Comparison of ENCODE assay signal across 8 cellular contexts in the genomic region with DNA sequence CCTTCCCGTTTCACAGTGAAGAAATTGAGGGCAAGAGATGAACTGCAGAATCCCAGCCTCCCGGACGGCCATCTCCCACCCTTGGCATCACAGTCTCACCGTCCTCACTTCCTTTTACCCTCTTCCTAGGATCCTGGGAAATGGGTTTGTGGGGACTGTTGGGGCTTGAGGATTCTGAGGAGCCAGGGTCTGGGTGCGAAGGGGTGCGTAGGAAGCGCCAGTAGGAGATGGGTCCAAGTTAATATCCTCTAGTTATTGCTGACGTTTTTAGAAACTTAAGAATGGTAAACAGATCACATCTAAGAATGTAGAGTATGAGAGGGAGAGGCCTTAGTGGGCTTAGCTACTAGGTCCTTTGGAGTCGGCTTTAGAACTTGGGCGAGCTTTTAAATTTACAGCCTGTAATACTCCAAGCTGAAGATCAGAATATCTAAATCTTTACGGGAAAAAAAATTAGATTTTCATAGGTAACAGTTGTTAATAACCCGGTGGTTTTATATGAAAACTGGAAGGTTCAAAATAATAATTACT. TPM values are rescaled to one million over a fixed set of nuclear protein-coding genes. Genes with fewer than 3 reads are reported as not detected.
A peak's percentile ranks its signal among the peaks of the same experiment; 100 is the strongest.
DNase-seq lines count a peak whose midpoint lies in the region; ATAC-seq and TF ChIP-seq lines count a peak whose summit lies in the region.

No MANE protein-coding gene starts in this region.

- H3K79me1 ChIP-seq in trophoblast cell (ENCODE audit: low read length) = peaks cover 4% of the 10 kb centered on the region

- no peak overlapping the region for H2BK120ac ChIP-seq in trophoblast cell (ENCODE audit: insufficient read depth, low read length, poor library complexity)

- peak overlapping the region; percentile 95 for H3K9ac ChIP-seq in trophoblast cell (ENCODE audit: low read length)

- no peak overlapping the region for H4K91ac ChIP-seq in trophoblast cell (ENCODE audit: low read depth, low read length)

- H3K4ac ChIP-seq in trophoblast cell (ENCODE audit: low read depth, low read length) = peak overlapping the region; percentile 78

- H4K8ac ChIP-seq in trophoblast cell (ENCODE audit: low read depth, low read length) = peak overlapping the region; percentile 94

- H3K4me2 ChIP-seq in trophoblast cell (ENCODE audit: low read length) = peak overlapping the region; percentile 83

- TF ChIP-seq POLR2A in heart left ventricle (IDR thresholded peaks at IDR 0.05) = no peak
- TF ChIP-seq POLR2A in esophagus muscularis mucosa (IDR thresholded peaks at IDR 0.05; ENCODE audit: low read depth) = no peak

- H3K4me3 ChIP-seq in heart left ventricle (peak overlapping the region; percentile 78 to 98 (median 86)), RWPE2 (ENCODE audit: severe bottlenecking) (peak overlapping the region; percentile 94), esophagus muscularis mucosa (peak overlapping the region; percentile 77 to 97 (median 84)), trophoblast cell (ENCODE audit: low read depth, low read length) (peak overlapping the region; percentile 97)

- H3K18ac ChIP-seq in trophoblast cell (ENCODE audit: low read length) = no peak overlapping the region

- intact Hi-C loops in heart left ventricle (cut with DNase I) = loop anchor here in 3 of 10 donors (5.0 to 10.0 kb wide), 3 partner anchors 195 to 235 kb away; partner anchors contain the start of genes TRA2A (in 2 of the 3) and KLHL7 (in 1 of the 3)
- intact Hi-C loops in Right ventricle myocardium inferior (cut with DNase I) = no loop called here
- intact Hi-C loops in esophagus muscularis mucosa (cut with DNase I) = loop anchor here (5.0 to 10.0 kb wide), 2 partner anchors 115 to 227 kb away; partner anchors contain the start of gene NUP42

- 9 to 12% (median 11%) methylated on average over 11 to 12 of the region's 12 CpGs for WGBS in heart left ventricle, 4 donors
- WGBS in esophagus muscularis mucosa = 11% methylated on average over 12 of the region's 12 CpGs
- no CpG with 5 or more reads among the region's 12 CpGs for WGBS in trophoblast cell (ENCODE audit: extremely low coverage, insufficient coverage, insufficient read length)

- no peaks in the 10 kb centered on the region for H3K9me3 ChIP-seq in heart left ventricle
- H3K9me3 ChIP-seq in RWPE2 (ENCODE audit: severe bottlenecking) = no peaks in the 10 kb centered on the region
- H3K9me3 ChIP-seq in esophagus muscularis mucosa = no peaks in the 10 kb centered on the region
- no peaks in the 10 kb centered on the region for H3K9me3 ChIP-seq in trophoblast cell (ENCODE audit: insufficient read depth, low read depth, low read length)

- peaks cover 4 to 51% (median 26%) of the 10 kb centered on the region in 12 donors for H3K4me1 ChIP-seq in heart left ventricle
- H3K4me1 ChIP-seq in RWPE2 (ENCODE audit: insufficient read depth, poor library complexity, severe bottlenecking) = peaks cover 10% of the 10 kb centered on the region
- peaks cover 28 to 61% (median 56%) of the 10 kb centered on the region in 4 donors for H3K4me1 ChIP-seq in esophagus muscularis mucosa
- H3K4me1 ChIP-seq in trophoblast cell (ENCODE audit: control insufficient read depth in 1 of 2, insufficient read depth in 2 of 2, low read length in 2 of 2) = peaks cover 0 to 2% of the 10 kb centered on the region in 2 experiments

- H2AK5ac ChIP-seq in trophoblast cell (ENCODE audit: low read length) = no peak overlapping the region

- peak overlapping the region; percentile 86 for H3K14ac ChIP-seq in trophoblast cell (ENCODE audit: low read length)

- peak overlapping the region in 11 of 12 donors; percentile 79 to 90 (median 84) for H3K27ac ChIP-seq in heart left ventricle
- H3K27ac ChIP-seq in RWPE2 (ENCODE audit: poor library complexity, severe bottlenecking) = peak overlapping the region; percentile 76
- H3K27ac ChIP-seq in esophagus muscularis mucosa (replicated peaks in 1 of 4) = peak overlapping the region; percentile 79 to 89 (median 86)
- H3K27ac ChIP-seq in trophoblast cell (ENCODE audit: low read depth, low read length) = no peak overlapping the region

- peaks cover 7% of the 10 kb centered on the region for H3K79me2 ChIP-seq in trophoblast cell (ENCODE audit: control insufficient read depth, insufficient read depth, low read length, poor library complexity)

- no peak for TF ChIP-seq CTCF in heart left ventricle (IDR thresholded peaks at IDR 0.05)
- no peak for TF ChIP-seq CTCF in RWPE2 (IDR thresholded peaks at IDR 0.05; ENCODE audit: poor library complexity, severe bottlenecking)
- no peak for TF ChIP-seq CTCF in esophagus muscularis mucosa (IDR thresholded peaks at IDR 0.05)

- no peak for TF ChIP-seq EP300 in esophagus muscularis mucosa (IDR thresholded peaks at IDR 0.05)

- H3K23ac ChIP-seq in trophoblast cell (ENCODE audit: low read length) = no peak overlapping the region

- ATAC-seq in heart left ventricle = peak in 1 of 4 donors; percentile 2
- ATAC-seq in Right ventricle myocardium inferior = no peak
- ATAC-seq in RWPE2 (ENCODE audit: low read depth) = peak; percentile 15

- DNase-seq in heart left ventricle = no peak
- DNase-seq in Right ventricle myocardium inferior (ENCODE audit: missing footprints) = no peak
- no peak for DNase-seq in RWPE2 (ENCODE audit: low spot score)
- no peak for DNase-seq in esophagus muscularis mucosa (ENCODE audit: extremely low spot score)
- DNase-seq in trophoblast cell = peak in 1 of 2 donors; percentile 18
- no peak for DNase-seq in hippocampal formation (lab: John Stamatoyannopoulos, UW)
- DNase-seq in NCI-H2081 (lab: John Stamatoyannopoulos, UW) = no peak
- no peak for DNase-seq in activated effector memory CD4-positive, alpha-beta T cell treated with Interleukin-2 at 50 U/mL for 16 hours

- H2AFZ ChIP-seq in trophoblast cell (ENCODE audit: insufficient read depth, low read length, poor library complexity) = peak overlapping the region; percentile 73

- no peak overlapping the region for H2BK12ac ChIP-seq in trophoblast cell (ENCODE audit: low read length)

- H3K36me3 ChIP-seq in heart left ventricle (peaks cover 0 to 36% (median 19%) of the 10 kb centered on the region in 9 donors), RWPE2 (ENCODE audit: low read depth) (peaks cover 39% of the 10 kb centered on the region), esophagus muscularis mucosa (peaks cover 0 to 39% (median 14%) of the 10 kb centered on the region in 4 donors), trophoblast cell (ENCODE audit: control insufficient read depth in 1 of 2, insufficient read depth in 2 of 2, low read length in 2 of 2) (peaks cover 2 to 7% of the 10 kb centered on the region in 2 experiments)

- peak overlapping the region; percentile 14 for H2BK5ac ChIP-seq in trophoblast cell (ENCODE audit: low read depth, low read length, poor library complexity)

- no peaks in the 10 kb centered on the region for H3K27me3 ChIP-seq in heart left ventricle
- no peaks in the 10 kb centered on the region for H3K27me3 ChIP-seq in RWPE2 (ENCODE audit: insufficient read depth, poor library complexity, severe bottlenecking)
- peaks cover 0 to 9% (median 0%) of the 10 kb centered on the region in 4 donors for H3K27me3 ChIP-seq in esophagus muscularis mucosa
- no peaks in the 10 kb centered on the region for H3K27me3 ChIP-seq in trophoblast cell (ENCODE audit: insufficient read depth, low read length)

- H4K12ac ChIP-seq in trophoblast cell (ENCODE audit: low read depth, low read length) = peak overlapping the region; percentile 85

RNA-seq across cellular contexts. Expression of gene MALSU1, which starts 0.7 kb away (rescaled TPM):
- total RNA-seq in heart left ventricle (100 to 1,000 TPM in 7 of 9 donors, 10 to 100 TPM in 2; 73.1 to 128 (median 104) TPM), Right ventricle myocardium inferior (119 TPM), esophagus muscularis mucosa (10 to 100 TPM; 39.0 to 74.2 (median 63.3) TPM)
- polyA plus RNA-seq in heart left ventricle = 100 to 1,000 TPM in 1 of 2 donors, 10 to 100 TPM in 1; 40.3 to 118 TPM
- 58.2 and 61.0 TPM in 2 replicates for polyA plus RNA-seq in trophoblast cell (2013)

RNA-seq across cellular contexts. Expression of gene GPNMB, which starts 53.3 kb away (rescaled TPM):
- total RNA-seq in heart left ventricle (100 to 1,000 TPM; 191 to 561 (median 259) TPM), Right ventricle myocardium inferior (234 TPM), esophagus muscularis mucosa (10 to 100 TPM; 46.1 to 94.9 (median 60.7) TPM)
- 100 to 1,000 TPM in 1 of 2 donors, 10 to 100 TPM in 1; 97.5 to 189 TPM for polyA plus RNA-seq in heart left ventricle
- polyA plus RNA-seq in trophoblast cell (2013) = 1.5 and 1.6 TPM in 2 replicates
